2 cellular contexts compared by ENCODE assay signal in genomic region chr7:101633516-101633915, GRCh38.
TF ChIP-seq lines count a peak whose summit lies in the region.

No MANE protein-coding gene starts in this region.

TF ChIP-seq in SK-N-SH, 30 proteins besides CTCF, POLR2A, EP300 and RAD21 (continued from another document):
- TF ChIP-seq REST (IDR thresholded peaks at IDR 0.05; ENCODE audit: low read depth, low read length) = no peak
- no peak for TF ChIP-seq EZH2phosphoT487 (IDR thresholded peaks at IDR 0.05; ENCODE audit: borderline replicate concordance, low read depth)
- no peak for TF ChIP-seq FOXJ3 (CRISPR knock-in tag; IDR thresholded peaks at IDR 0.05)
- TF ChIP-seq ZBTB33 (IDR thresholded peaks at IDR 0.05; ENCODE audit: borderline replicate concordance, low read depth) = no peak

TF ChIP-seq in SK-N-SH treated with all-trans-retinoic acid at 6 μM for 48 hours, 23 proteins besides CTCF, POLR2A, EP300 and RAD21 (continued from another document):
- TF ChIP-seq TSHZ2 (CRISPR knock-in tag; IDR thresholded peaks at IDR 0.05) = no peak
